ENCODE assay signal across 8 cellular contexts in genomic region chr3:49358884-49359225, GRCh38. TPM values are rescaled to one million over a fixed set of nuclear protein-coding genes. Genes with fewer than 3 reads are reported as not detected.
A peak's percentile ranks its signal among the peaks of the same experiment; 100 is the strongest.
DNase-seq lines count a peak whose midpoint lies in the region; ATAC-seq, FAIRE-seq and TF ChIP-seq lines count a peak whose summit lies in the region.

No MANE protein-coding gene starts in this region.

- BruUV-seq in PC-3 (replicated peaks; lab: Mats Ljungman, UMichigan): no TSS peak
- BruUV-seq in endothelial cell of umbilical vein (replicated peaks; lab: Mats Ljungman, UMichigan): TSS peak; percentile 79

- peaks cover 28% of the 10 kb centered on the region for H3K4me1 Mint-ChIP-seq in activated CD8-positive, alpha-beta memory T cell treated with anti-CD3 and anti-CD28 coated beads, Interleukin-2, amount 10 ng/mL, durations not matched to agents 7 days and 5 days

- H2AFZ ChIP-seq in PC-3 (ENCODE audit: low read length) (peak overlapping the region; percentile 81; the same call in 1 of the 2 replicates), endothelial cell of umbilical vein (ENCODE audit: low read depth, low read length) (no peak overlapping the region), parathyroid adenoma (peak overlapping the region; percentile 79)

- H3K9ac ChIP-seq in PC-3 (ENCODE audit: low read length) (peak overlapping the region; percentile 89), endothelial cell of umbilical vein (replicated peaks; ENCODE audit: extremely low read depth, insufficient read depth, low read length) (peak overlapping the region; percentile 32), parathyroid adenoma (no peak overlapping the region)

- no peaks in the 10 kb centered on the region for H4K20me1 ChIP-seq in PC-3 (ENCODE audit: low read length)
- H4K20me1 ChIP-seq in endothelial cell of umbilical vein (replicated peaks; ENCODE audit: control insufficient read depth, extremely low read depth, insufficient read depth, low read length): no peaks in the 10 kb centered on the region

- H3K27ac Mint-ChIP-seq in activated CD8-positive, alpha-beta memory T cell treated with anti-CD3 and anti-CD28 coated beads, Interleukin-2, amount 10 ng/mL, durations not matched to agents 7 days and 5 days: peak overlapping the region; percentile 87

- H3K4me3 ChIP-seq in PC-3 (ENCODE audit: low read length) (peak overlapping the region; percentile 87), endothelial cell of umbilical vein (replicated peaks in 1 of 3; ENCODE audit: insufficient read depth in 1 of 3, low read depth in 1 of 3, low read length in 3 of 3) (peak overlapping the region in 1 of 3 experiments; percentile 20), parathyroid adenoma (ENCODE audit: low read depth, low read length) (no peak overlapping the region)

- no peaks in the 10 kb centered on the region for H3K9me3 Mint-ChIP-seq in activated CD8-positive, alpha-beta memory T cell treated with anti-CD3 and anti-CD28 coated beads, Interleukin-2, amount 10 ng/mL, durations not matched to agents 7 days and 5 days (ENCODE audit: low read depth)

- no peaks in the 10 kb centered on the region for H3K27me3 Mint-ChIP-seq in activated CD8-positive, alpha-beta memory T cell treated with anti-CD3 and anti-CD28 coated beads, Interleukin-2, amount 10 ng/mL, durations not matched to agents 7 days and 5 days

- CTCF ChIA-PET in activated CD8-positive, alpha-beta memory T cell treated with anti-CD3 and anti-CD28 coated beads, Interleukin-2, amount 10 ng/mL, durations not matched to agents 7 days and 5 days (lab: Charles Lee): interaction anchor here (2.0 to 4.6 kb wide), 3 partner anchors 16 to 90 kb away, joined by 5 to 20 read pairs (median 14); partner anchors contain the start of gene USP4
- CTCF ChIA-PET in PC-3 (lab: Charles Lee): interaction anchor here (0.8 kb wide), 1 partner anchor 90 kb away, joined by 3 read pairs; no protein-coding TSS in a partner anchor
- CTCF ChIA-PET in endothelial cell of umbilical vein (lab: Charles Lee): interaction anchor here (0.9 to 8.2 kb wide), 9 partner anchors 11 to 188 kb away, joined by 3 to 68 read pairs (median 4); partner anchors contain the start of genes KLHDC8B, NICN1, RHOA and TCTA

- H3K27ac ChIP-seq in PC-3 (ENCODE audit: low read length) (peak overlapping the region; percentile 90), endothelial cell of umbilical vein (ENCODE audit: insufficient read depth, low read depth, low read length) (peak overlapping the region; percentile 66), parathyroid adenoma (peak overlapping the region; percentile 78)

- H3K27me3 ChIP-seq in PC-3 (ENCODE audit: low read length) (no peaks in the 10 kb centered on the region), endothelial cell of umbilical vein (ENCODE audit: control insufficient read depth in 2 of 2, insufficient read depth in 2 of 2, low read length in 2 of 2) (no peaks in the 10 kb centered on the region), parathyroid adenoma (ENCODE audit: control insufficient read depth, insufficient read depth, low read length) (no peaks in the 10 kb centered on the region)

- peaks cover 45% of the 10 kb centered on the region for H3K36me3 Mint-ChIP-seq in activated CD8-positive, alpha-beta memory T cell treated with anti-CD3 and anti-CD28 coated beads, Interleukin-2, amount 10 ng/mL, durations not matched to agents 7 days and 5 days

- H3K9me1 ChIP-seq in endothelial cell of umbilical vein (replicated peaks; ENCODE audit: control insufficient read depth, extremely low read depth, insufficient read depth, low read length): no peaks in the 10 kb centered on the region

- dilution Hi-C loops in endothelial cell of umbilical vein (cut with MboI; ENCODE audit: extremely low pct_ligation_motif_present, low sequenced_read_pairs): no loop called here

- peaks cover 10% of the 10 kb centered on the region for H3F3A ChIP-seq in PC-3 (ENCODE audit: low read length, unreplicated experiment)

- H3K4me2 ChIP-seq in PC-3 (ENCODE audit: low read length): peak overlapping the region; percentile 79
- H3K4me2 ChIP-seq in endothelial cell of umbilical vein (ENCODE audit: insufficient read depth, low read length): peak overlapping the region; percentile 67
- H3K4me2 ChIP-seq in parathyroid adenoma (ENCODE audit: low read length): no peak overlapping the region

- H3K79me2 ChIP-seq in PC-3 (ENCODE audit: low read length) (peaks cover 32% of the 10 kb centered on the region), endothelial cell of umbilical vein (ENCODE audit: control insufficient read depth, insufficient read depth, low read length) (peaks cover 29% of the 10 kb centered on the region), parathyroid adenoma (peaks cover 11% of the 10 kb centered on the region)

- POLR2A ChIA-PET in PC-3 (lab: Charles Lee; ENCODE audit: unreplicated experiment): interaction anchor here (0.6 to 1.7 kb wide), 2 partner anchors 19 to 53 kb away, joined by 3 to 9 read pairs; partner anchors contain the start of genes RHOA and USP4
- POLR2A ChIA-PET in endothelial cell of umbilical vein (lab: Charles Lee): interaction anchor here (0.8 to 3.7 kb wide), 3 partner anchors 14 to 70 kb away, joined by 4 to 39 read pairs (median 9); partner anchors contain the start of genes NICN1 and USP4

- intact Hi-C loops in PC-3 (cut with micrococcal nuclease) (loop anchor here (2.0 kb wide), 1 partner anchor 18 kb away; the partner anchor contains the start of gene USP4), endothelial cell of umbilical vein (cut with micrococcal nuclease) (loop anchor here (1.0 kb wide), 3 partner anchors 14 to 53 kb away; partner anchors contain the start of genes TCTA and USP4)

- no peaks in the 10 kb centered on the region for H3K9me2 ChIP-seq in PC-3 (replicated peaks; ENCODE audit: low read length)

- H3K36me3 ChIP-seq in PC-3 (ENCODE audit: low read depth, low read length) (peaks cover 37% of the 10 kb centered on the region), endothelial cell of umbilical vein (ENCODE audit: control insufficient read depth in 2 of 2, extremely low read depth in 1 of 2, insufficient read depth in 2 of 2, low read length in 2 of 2) (peaks cover 15 to 22% of the 10 kb centered on the region in 2 experiments), parathyroid adenoma (ENCODE audit: control insufficient read depth, insufficient read depth, low read length) (no peaks in the 10 kb centered on the region)

- TF ChIP-seq CTCF in PC-3 (conservative IDR thresholded peaks at IDR 0.05; ENCODE audit: low read depth, low read length): no peak
- no peak for TF ChIP-seq CTCF in endothelial cell of umbilical vein (IDR thresholded peaks at IDR 0.05; ENCODE audit: extremely low read depth in 1 of 2, insufficient read depth in 1 of 2, low read depth in 1 of 2, low read length in 2 of 2)
- no peak for TF ChIP-seq CTCF in parathyroid adenoma (IDR thresholded peaks at IDR 0.05)

- H3K4me1 ChIP-seq in PC-3 (ENCODE audit: insufficient read depth, low read length): peaks cover 25% of the 10 kb centered on the region
- peaks cover 31% of the 10 kb centered on the region for H3K4me1 ChIP-seq in endothelial cell of umbilical vein (ENCODE audit: control insufficient read depth, extremely low read depth, insufficient read depth, low read length)
- H3K4me1 ChIP-seq in parathyroid adenoma: peaks cover 3% of the 10 kb centered on the region

- H3K4me3 Mint-ChIP-seq in activated CD8-positive, alpha-beta memory T cell treated with anti-CD3 and anti-CD28 coated beads, Interleukin-2, amount 10 ng/mL, durations not matched to agents 7 days and 5 days: peak overlapping the region; percentile 83

- no peak for DNase-seq in activated CD8-positive, alpha-beta memory T cell treated with anti-CD3 and anti-CD28 coated beads, Interleukin-2, amount 10 ng/mL, durations not matched to agents 7 days and 5 days
- no peak for DNase-seq in activated CD8-positive, alpha-beta memory T cell treated with anti-CD3 and anti-CD28 coated beads, Interleukin-2, amount 50 U/mL, for 4 hours
- no peak for DNase-seq in PC-3
- DNase-seq in endothelial cell of umbilical vein (ENCODE audit: low read depth, low spot score): peak; percentile 79
- DNase-seq in COLO829 (ENCODE audit: low spot score): no peak

- TF ChIP-seq POLR2A in endothelial cell of umbilical vein (IDR thresholded peaks at IDR 0.05; ENCODE audit: low read depth, low read length): no peak

- FAIRE-seq in endothelial cell of umbilical vein (lab: Jason Lieb, UNC): peak; percentile 84

- ATAC-seq in activated CD8-positive, alpha-beta memory T cell treated with anti-CD3 and anti-CD28 coated beads, Interleukin-2, amount 10 ng/mL, durations not matched to agents 7 days and 5 days: no peak
- ATAC-seq in PC-3 (peak; percentile 12), GM19397 (IDR thresholded peaks at IDR 0.05; ENCODE audit: unreplicated experiment) (no peak), GM18517 (IDR thresholded peaks at IDR 0.05; ENCODE audit: unreplicated experiment) (no peak)

- H3K9me3 ChIP-seq in PC-3 (ENCODE audit: low read length) (no peaks in the 10 kb centered on the region), endothelial cell of umbilical vein (replicated peaks; ENCODE audit: control insufficient read depth, insufficient read depth, low read length) (no peaks in the 10 kb centered on the region), parathyroid adenoma (ENCODE audit: control insufficient read depth, low read length) (no peaks in the 10 kb centered on the region)

RNA-seq across cellular contexts. Expression of gene GPX1, which starts 0.7 kb away (rescaled TPM):
- total RNA-seq in activated CD8-positive, alpha-beta memory T cell treated with anti-CD3 and anti-CD28 coated beads, Interleukin-2, amount 10 ng/mL, durations not matched to agents 7 days and 5 days: 100 to 1,000 TPM in 1 of 2 experiments, 10 to 100 TPM in 1; 76.9 to 112 TPM
- total RNA-seq in PC-3 (2014; rRNA removed) (714 and 745 TPM in 2 replicates), endothelial cell of umbilical vein (427 and 461 TPM in 2 replicates)
- polyA plus RNA-seq in endothelial cell of umbilical vein: 1,348 and 1,830 TPM in 2 replicates
- polyA plus RNA-seq in endothelial cell of umbilical vein (2011; cell fraction: cytosol; rRNA removed): 698 and 894 TPM in 2 replicates
- 215 and 276 TPM in 2 replicates for polyA plus RNA-seq in endothelial cell of umbilical vein (2011; cell fraction: nucleus; rRNA removed)
- 423 and 506 TPM in 2 replicates for polyA plus RNA-seq in endothelial cell of umbilical vein (2012)
- polyA minus RNA-seq in endothelial cell of umbilical vein: 213 and 248 TPM in 2 replicates
- polyA minus RNA-seq in endothelial cell of umbilical vein (2011; cell fraction: cytosol; rRNA and poly(A)+ RNA removed): 212 TPM
- 57.6 and 113 TPM in 2 replicates for polyA minus RNA-seq in endothelial cell of umbilical vein (2011; cell fraction: nucleus; rRNA and poly(A)+ RNA removed)

RNA-seq across cellular contexts. Expression of gene USP4, which starts 19.0 kb away (rescaled TPM):
- total RNA-seq in activated CD8-positive, alpha-beta memory T cell treated with anti-CD3 and anti-CD28 coated beads, Interleukin-2, amount 10 ng/mL, durations not matched to agents 7 days and 5 days: 10 to 100 TPM; 79.9 to 84.5 TPM
- 19.9 and 22.8 TPM in 2 replicates for total RNA-seq in PC-3 (2014; rRNA removed)
- total RNA-seq in endothelial cell of umbilical vein: 61.3 and 63.0 TPM in 2 replicates
- polyA plus RNA-seq in endothelial cell of umbilical vein: 33.9 and 39.1 TPM in 2 replicates
- polyA plus RNA-seq in endothelial cell of umbilical vein (2011; cell fraction: cytosol; rRNA removed): 35.8 and 36.2 TPM in 2 replicates
- polyA plus RNA-seq in endothelial cell of umbilical vein (2011; cell fraction: nucleus; rRNA removed): 83.0 and 89.3 TPM in 2 replicates
- polyA plus RNA-seq in endothelial cell of umbilical vein (2012): 43.2 and 49.3 TPM in 2 replicates
- polyA minus RNA-seq in endothelial cell of umbilical vein: 101 and 123 TPM in 2 replicates
- 15.2 TPM for polyA minus RNA-seq in endothelial cell of umbilical vein (2011; cell fraction: cytosol; rRNA and poly(A)+ RNA removed)
- 56.9 and 75.2 TPM in 2 replicates for polyA minus RNA-seq in endothelial cell of umbilical vein (2011; cell fraction: nucleus; rRNA and poly(A)+ RNA removed)

RNA-seq across cellular contexts. Expression of gene RHOA, which starts 52.9 kb away (rescaled TPM):
- 100 to 1,000 TPM; 439 to 539 TPM for total RNA-seq in activated CD8-positive, alpha-beta memory T cell treated with anti-CD3 and anti-CD28 coated beads, Interleukin-2, amount 10 ng/mL, durations not matched to agents 7 days and 5 days
- total RNA-seq in PC-3 (2014; rRNA removed) (278 and 292 TPM in 2 replicates), endothelial cell of umbilical vein (571 and 580 TPM in 2 replicates)
- polyA plus RNA-seq in endothelial cell of umbilical vein: 312 and 450 TPM in 2 replicates
- polyA plus RNA-seq in endothelial cell of umbilical vein (2011; cell fraction: cytosol; rRNA removed): 473 and 475 TPM in 2 replicates
- polyA plus RNA-seq in endothelial cell of umbilical vein (2011; cell fraction: nucleus; rRNA removed): 203 and 216 TPM in 2 replicates
- polyA plus RNA-seq in endothelial cell of umbilical vein (2012): 543 and 693 TPM in 2 replicates
- polyA minus RNA-seq in endothelial cell of umbilical vein: 565 and 590 TPM in 2 replicates
- polyA minus RNA-seq in endothelial cell of umbilical vein (2011; cell fraction: cytosol; rRNA and poly(A)+ RNA removed): 326 TPM
- 104 and 106 TPM in 2 replicates for polyA minus RNA-seq in endothelial cell of umbilical vein (2011; cell fraction: nucleus; rRNA and poly(A)+ RNA removed)

RNA-seq across cellular contexts. Expression of gene TCTA, which starts 53.4 kb away (rescaled TPM):
- 10 to 100 TPM; 27.7 to 28.0 TPM for total RNA-seq in activated CD8-positive, alpha-beta memory T cell treated with anti-CD3 and anti-CD28 coated beads, Interleukin-2, amount 10 ng/mL, durations not matched to agents 7 days and 5 days
- total RNA-seq in PC-3 (2014; rRNA removed) (23.7 and 25.4 TPM in 2 replicates), endothelial cell of umbilical vein (18.6 and 21.9 TPM in 2 replicates)
- polyA plus RNA-seq in endothelial cell of umbilical vein: 31.3 and 32.3 TPM in 2 replicates
- 32.8 and 35.2 TPM in 2 replicates for polyA plus RNA-seq in endothelial cell of umbilical vein (2011; cell fraction: cytosol; rRNA removed)
- polyA plus RNA-seq in endothelial cell of umbilical vein (2011; cell fraction: nucleus; rRNA removed): 10.4 and 11.6 TPM in 2 replicates
- 17.8 and 19.4 TPM in 2 replicates for polyA plus RNA-seq in endothelial cell of umbilical vein (2012)
- 25.5 and 31.8 TPM in 2 replicates for polyA minus RNA-seq in endothelial cell of umbilical vein
- 20.3 TPM for polyA minus RNA-seq in endothelial cell of umbilical vein (2011; cell fraction: cytosol; rRNA and poly(A)+ RNA removed)
- 11.0 and 11.2 TPM in 2 replicates for polyA minus RNA-seq in endothelial cell of umbilical vein (2011; cell fraction: nucleus; rRNA and poly(A)+ RNA removed)
